8 cellular contexts compared by ENCODE assay signal in the genomic region with DNA sequence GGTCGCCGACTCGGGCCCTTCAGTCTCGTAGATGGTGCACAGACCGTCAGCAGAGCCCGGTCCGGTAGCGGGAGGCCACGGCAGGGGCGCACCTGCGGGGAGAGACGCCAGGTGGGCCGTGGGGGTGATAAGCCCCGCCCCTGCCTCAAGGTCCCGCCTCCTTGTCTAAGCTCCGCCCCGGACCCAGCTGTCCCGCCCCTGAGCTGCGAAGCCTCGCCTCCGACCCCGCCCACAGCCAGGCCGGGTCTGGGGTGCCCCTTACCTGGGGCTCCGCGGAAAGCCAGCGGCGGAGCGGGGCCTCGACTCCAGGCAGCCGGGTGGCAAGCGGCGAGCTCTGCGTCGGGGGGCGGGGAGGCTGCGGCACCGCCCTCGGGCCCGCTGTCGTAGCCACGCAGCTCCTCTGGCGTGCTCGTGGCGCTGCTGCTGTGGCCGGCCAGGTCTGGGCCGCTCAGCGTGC. TPM values are rescaled to one million over a fixed set of nuclear protein-coding genes. Genes with fewer than 3 reads are reported as not detected.
DNase-seq lines count a peak whose midpoint lies in the region; ATAC-seq and TF ChIP-seq lines count a peak whose summit lies in the region.

No MANE protein-coding gene starts in this region.

- peak; percentile 89 for DNase-seq in activated naive CD8-positive, alpha-beta T cell treated with anti-CD3 and anti-CD28 coated beads, Interleukin-2, amount 10 ng/mL, durations not matched to agents 7 days and 5 days
- DNase-seq in stimulated activated CD4-positive, alpha-beta T cell treated with anti-CD3 and anti-CD28 coated beads, Interleukin-12 subunit alpha, Interleukin-12 subunit beta, amount 100 ng/mL, for 48 hours (ENCODE audit: low read depth in 2 of 3, low spot score in 1 of 3): peak; percentile 66 to 78 (median 68)
- DNase-seq in H4 (ENCODE audit: low spot score) (no peak), NCI-H2107 (lab: John Stamatoyannopoulos, UW) (no peak)

- H3K4me2 ChIP-seq in SU-DHL-6 (ENCODE audit: low read depth, low read length, poor library complexity, severe bottlenecking): peak overlapping the region; percentile 90

- no peak for TF ChIP-seq CTCF in SU-DHL-6 (IDR thresholded peaks at IDR 0.05; ENCODE audit: insufficient read depth, low read length, poor library complexity, severe bottlenecking)

- ATAC-seq in GM18907 (IDR thresholded peaks at IDR 0.05; ENCODE audit: unreplicated experiment): peak; percentile 47
- peak; percentile 29 for ATAC-seq in HG03103 (IDR thresholded peaks at IDR 0.05; ENCODE audit: low read depth, unreplicated experiment)
- peak; percentile 37 for ATAC-seq in activated naive CD8-positive, alpha-beta T cell treated with anti-CD3 and anti-CD28 coated beads, Interleukin-2, amount 10 ng/mL, durations not matched to agents 7 days and 5 days (ENCODE audit: low read depth)

- H3K36me3 ChIP-seq in SU-DHL-6 (ENCODE audit: low read length): no peaks in the 10 kb centered on the region

- H3K9me2 ChIP-seq in SU-DHL-6 (replicated peaks; ENCODE audit: insufficient read depth, low read length): no peaks in the 10 kb centered on the region

- H3K4me3 ChIP-seq in SU-DHL-6 (ENCODE audit: insufficient read depth, low read length, poor library complexity, severe bottlenecking) (peak overlapping the region; percentile 53), iPS-11a (ENCODE audit: low read depth, low read length) (peak overlapping the region; percentile 1)

- peaks cover 11% of the 10 kb centered on the region for H3F3A ChIP-seq in SU-DHL-6 (ENCODE audit: insufficient read depth)

- no peak overlapping the region for H3K27ac ChIP-seq in SU-DHL-6 (ENCODE audit: low read depth, low read length)

- peaks cover 46% of the 10 kb centered on the region for H3K27me3 Mint-ChIP-seq in activated naive CD8-positive, alpha-beta T cell treated with anti-CD3 and anti-CD28 coated beads, Interleukin-2, amount 10 ng/mL, durations not matched to agents 7 days and 5 days

- no peaks in the 10 kb centered on the region for H3K79me2 ChIP-seq in SU-DHL-6 (ENCODE audit: insufficient read depth, low read length)

- peak overlapping the region; percentile 80 for H2AFZ ChIP-seq in SU-DHL-6 (ENCODE audit: low read depth, low read length, severe bottlenecking)

- H3K9me3 ChIP-seq in SU-DHL-6 (ENCODE audit: insufficient read depth, low read length): no peaks in the 10 kb centered on the region

- peaks cover 29% of the 10 kb centered on the region for H3K4me1 Mint-ChIP-seq in activated naive CD8-positive, alpha-beta T cell treated with anti-CD3 and anti-CD28 coated beads, Interleukin-2, amount 10 ng/mL, durations not matched to agents 7 days and 5 days

- H3K27me3 ChIP-seq in SU-DHL-6 (ENCODE audit: low read length): no peaks in the 10 kb centered on the region

- H4K20me1 ChIP-seq in SU-DHL-6 (ENCODE audit: low read depth, low read length): no peaks in the 10 kb centered on the region

- peak overlapping the region; percentile 69 for H3K27ac Mint-ChIP-seq in activated naive CD8-positive, alpha-beta T cell treated with anti-CD3 and anti-CD28 coated beads, Interleukin-2, amount 10 ng/mL, durations not matched to agents 7 days and 5 days

- H3K9me3 Mint-ChIP-seq in activated naive CD8-positive, alpha-beta T cell treated with anti-CD3 and anti-CD28 coated beads, Interleukin-2, amount 10 ng/mL, durations not matched to agents 7 days and 5 days: no peaks in the 10 kb centered on the region

- POLR2A ChIA-PET in activated naive CD8-positive, alpha-beta T cell treated with anti-CD3 and anti-CD28 coated beads, Interleukin-2, amount 10 ng/mL, durations not matched to agents 7 days and 5 days (lab: Charles Lee): interaction anchor here (0.7 to 1.9 kb wide), 7 partner anchors 10 to 240 kb away, joined by 3 to 14 read pairs (median 4); a partner anchor contains a TSS

- peak overlapping the region; percentile 71 for H3K4me3 Mint-ChIP-seq in activated naive CD8-positive, alpha-beta T cell treated with anti-CD3 and anti-CD28 coated beads, Interleukin-2, amount 10 ng/mL, durations not matched to agents 7 days and 5 days

- peak overlapping the region; percentile 48; the same call in 1 of the 2 replicates for H3K9ac ChIP-seq in SU-DHL-6 (ENCODE audit: low read length)

- H3K36me3 Mint-ChIP-seq in activated naive CD8-positive, alpha-beta T cell treated with anti-CD3 and anti-CD28 coated beads, Interleukin-2, amount 10 ng/mL, durations not matched to agents 7 days and 5 days: no peaks in the 10 kb centered on the region

RNA-seq across cellular contexts. Expression of a gene that starts 4.7 kb away (rescaled TPM):
- total RNA-seq in activated naive CD8-positive, alpha-beta T cell treated with anti-CD3 and anti-CD28 coated beads, Interleukin-2, amount 10 ng/mL, durations not matched to agents 7 days and 5 days: under 1 TPM; 0.40 to 0.78 TPM
- 0.04 TPM in 1 of 2 replicates, not detected in the other for total RNA-seq in H4 (2014; rRNA removed; shearing (Covaris generic))

RNA-seq across cellular contexts. Expression of a gene that starts 18.8 kb away (rescaled TPM):
- total RNA-seq in activated naive CD8-positive, alpha-beta T cell treated with anti-CD3 and anti-CD28 coated beads, Interleukin-2, amount 10 ng/mL, durations not matched to agents 7 days and 5 days: not detected
- 2.4 and 2.6 TPM in 2 replicates for total RNA-seq in H4 (2014; rRNA removed; shearing (Covaris generic))

RNA-seq across cellular contexts. Expression of a gene that starts 34.2 kb away (rescaled TPM):
- total RNA-seq in activated naive CD8-positive, alpha-beta T cell treated with anti-CD3 and anti-CD28 coated beads, Interleukin-2, amount 10 ng/mL, durations not matched to agents 7 days and 5 days: 10 to 100 TPM; 46.8 to 46.9 TPM
- 2.9 and 4.2 TPM in 2 replicates for total RNA-seq in H4 (2014; rRNA removed; shearing (Covaris generic))

RNA-seq across cellular contexts. Expression of a gene that starts 39.5 kb away (rescaled TPM):
- 10 to 100 TPM in 1 of 2 experiments, 1 to 10 TPM in 1; 9.6 to 10.4 TPM for total RNA-seq in activated naive CD8-positive, alpha-beta T cell treated with anti-CD3 and anti-CD28 coated beads, Interleukin-2, amount 10 ng/mL, durations not matched to agents 7 days and 5 days
- 7.9 and 12.6 TPM in 2 replicates for total RNA-seq in H4 (2014; rRNA removed; shearing (Covaris generic))

RNA-seq across cellular contexts. Expression of a gene that starts 45.1 kb away (rescaled TPM):
- total RNA-seq in activated naive CD8-positive, alpha-beta T cell treated with anti-CD3 and anti-CD28 coated beads, Interleukin-2, amount 10 ng/mL, durations not matched to agents 7 days and 5 days: 1 to 10 TPM; 2.2 to 3.6 TPM
- total RNA-seq in H4 (2014; rRNA removed; shearing (Covaris generic)): not detected in 2 replicates

Comparison
In these comparisons a context has a peak if more than half of its experiments do, and no peak if none do; other contexts are left out.
1. DNase-seq: peak in activated naive CD8-positive, alpha-beta T cell treated with anti-CD3 and anti-CD28 coated beads, Interleukin-2, amount 10 ng/mL, durations not matched to agents 7 days and 5 days (single experiment) and stimulated activated CD4-positive, alpha-beta T cell treated with anti-CD3 and anti-CD28 coated beads, Interleukin-12 subunit alpha, Interleukin-12 subunit beta, amount 100 ng/mL, for 48 hours (3 of 3); none in H4 (single experiment) and NCI-H2107 (single experiment).
2. Peak in every context shown above with its lines, with median percentiles within 50 percentile points of each other: ATAC-seq.